12 cellular contexts compared by ENCODE assay signal in the genomic region with DNA sequence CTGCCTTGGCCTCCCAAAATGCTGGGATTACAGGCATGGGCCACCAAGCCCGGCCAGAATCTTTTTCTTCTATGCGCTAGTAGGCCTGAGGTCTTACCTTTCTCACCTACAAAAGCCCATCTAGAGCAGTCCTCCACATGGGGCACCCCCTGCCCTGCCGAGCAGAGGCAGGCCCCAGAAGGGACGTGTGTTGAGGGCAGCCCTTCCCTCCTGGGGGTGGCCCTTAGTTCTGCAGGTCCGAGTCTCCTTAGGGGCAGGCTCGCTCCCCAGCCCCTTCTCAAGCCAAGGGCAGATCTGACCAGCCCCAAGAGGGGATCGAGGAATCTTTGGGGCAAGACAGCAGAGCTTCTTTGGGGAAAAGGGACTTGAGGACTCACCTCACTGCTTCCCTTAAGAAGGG. TPM values are rescaled to one million over a fixed set of nuclear protein-coding genes. Genes with fewer than 3 reads are reported as not detected.
"Had no signal": no experiment of that assay in that cellular context is flagged by ENCODE, and none has a peak within 500 bp of the region (broad histone marks: within the 10 kb centered on the region; RNA-seq: fewer than 3 reads in every experiment).

No MANE protein-coding gene starts in this region.

- H3K27ac ChIP-seq: Peyer's patch, SJSA1 had no signal

- H3K27me3 ChIP-seq: Peyer's patch, SJSA1 had no signal

- H3K4me1 ChIP-seq: Peyer's patch, SJSA1 had no signal

- H3K36me3 ChIP-seq: Peyer's patch, SJSA1 had no signal

- H3K4me3 ChIP-seq: K562, Peyer's patch, SJSA1 had no signal

- H3K9me3 ChIP-seq: Peyer's patch, SJSA1 had no signal

- DNase-seq: NCI-H187 treated with DMSO at 0.1 percent for 48 hours had no signal

RNA-seq across cellular contexts. Expression of a gene that starts 17.9 kb away (rescaled TPM):
- total RNA-seq: activated B cell treated with CpG ODN at 0.5 μM for 24 hours; activated CD4-positive, alpha-beta memory T cell treated with anti-CD3 and anti-CD28 coated beads, Interleukin-2, amount 10 ng/mL, durations not matched to agents 7 days and 5 days; activated CD4-positive, alpha-beta T cell treated with anti-CD3 and anti-CD28 coated beads, Interleukin-2, amount 10 ng/mL, durations not matched to agents 7 days and 5 days; activated CD8-positive, alpha-beta memory T cell treated with anti-CD3 and anti-CD28 coated beads for 36 hours; activated naive CD4-positive, alpha-beta T cell treated with anti-CD3 and anti-CD28 coated beads for 36 hours; activated T-helper 17 cell treated with anti-CD3 and anti-CD28 coated beads, Interleukin-2, amount 50 U/mL, for 72 hours; astrocyte; K562; SJSA1 had no signal
- polyA plus RNA-seq: K562 had no signal

RNA-seq across cellular contexts. Expression of a gene that starts 49.6 kb away (rescaled TPM):
- total RNA-seq: activated B cell treated with CpG ODN at 0.5 μM for 24 hours; activated CD4-positive, alpha-beta memory T cell treated with anti-CD3 and anti-CD28 coated beads, Interleukin-2, amount 10 ng/mL, durations not matched to agents 7 days and 5 days; activated CD4-positive, alpha-beta T cell treated with anti-CD3 and anti-CD28 coated beads, Interleukin-2, amount 10 ng/mL, durations not matched to agents 7 days and 5 days; activated CD8-positive, alpha-beta memory T cell treated with anti-CD3 and anti-CD28 coated beads for 36 hours; activated naive CD4-positive, alpha-beta T cell treated with anti-CD3 and anti-CD28 coated beads for 36 hours; activated T-helper 17 cell treated with anti-CD3 and anti-CD28 coated beads, Interleukin-2, amount 50 U/mL, for 72 hours; astrocyte; K562; NCI-H460; SJSA1 had no signal
- polyA plus RNA-seq: K562 had no signal
